In the genomic region with DNA sequence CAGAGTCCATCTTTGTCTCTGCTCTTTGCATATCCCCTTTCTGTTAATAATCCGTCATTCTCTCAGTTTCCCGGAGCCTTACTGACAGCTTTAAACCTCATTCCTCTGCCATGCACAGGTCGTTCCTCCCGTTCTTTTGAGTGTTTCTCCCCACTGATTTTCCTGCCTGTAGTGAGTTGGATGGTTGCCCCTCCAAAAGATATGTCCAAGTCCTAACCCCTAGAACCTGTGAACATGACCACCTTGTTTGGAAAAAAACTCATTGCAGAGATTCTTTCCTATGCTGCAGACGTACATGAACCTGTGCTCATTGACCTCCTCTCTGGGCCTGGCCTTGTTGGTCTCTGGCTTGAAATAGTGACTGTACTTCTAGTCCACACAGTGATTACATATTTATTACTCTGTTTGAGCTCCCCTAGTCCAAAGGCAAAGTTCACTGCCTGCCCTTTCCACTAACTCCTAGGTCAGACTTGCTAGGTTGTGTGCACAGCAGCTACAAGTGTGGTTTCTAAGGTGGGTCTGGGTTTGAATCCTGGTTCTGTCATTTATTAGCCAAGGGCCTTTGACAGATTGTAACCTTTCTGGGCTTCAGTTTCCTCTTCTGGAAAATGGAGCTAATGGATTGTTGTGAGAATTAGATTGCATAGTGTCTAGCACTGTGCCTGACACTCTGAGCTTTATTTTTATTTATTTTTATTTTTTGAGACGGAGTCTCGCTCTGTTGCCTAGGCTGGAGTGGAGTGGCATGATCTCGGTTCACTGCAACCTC, we compare ENCODE assay signal across 15 cellular contexts. TPM values are rescaled to one million over a fixed set of nuclear protein-coding genes. Genes with fewer than 3 reads are reported as not detected.
A peak's percentile ranks its signal among the peaks of the same experiment; 100 is the strongest.
DNase-seq lines count a peak whose midpoint lies in the region; ATAC-seq, FAIRE-seq and TF ChIP-seq lines count a peak whose summit lies in the region.
"Had no signal": no experiment of that assay in that cellular context is flagged by ENCODE, and none has a peak within 500 bp of the region (broad histone marks: within the 10 kb centered on the region; RNA-seq: fewer than 3 reads in every experiment).

No MANE protein-coding gene starts in this region.

- no peak for TF ChIP-seq EP300 in GM12878 (IDR thresholded peaks at IDR 0.05; ENCODE audit: borderline replicate concordance in 1 of 2, control insufficient read depth in 1 of 2, low read depth in 2 of 2, low read length in 2 of 2)

- H3K9ac ChIP-seq in GM12878 (ENCODE audit: control insufficient read depth, insufficient read depth, low read length), result no peak overlapping the region
- H3K9ac ChIP-seq: parathyroid adenoma had no signal

- no peak for TF ChIP-seq POLR2A in GM12878 (IDR thresholded peaks at IDR 0.05; ENCODE audit: low read depth, low read length)

- no peak for TF ChIP-seq RAD21 in GM12878 (IDR thresholded peaks at IDR 0.05; ENCODE audit: insufficient read depth, low read depth, low read length)

- SMC1A ChIA-PET in GM12878 (lab: Charles Lee; ENCODE audit: uncharacterized antibody, unreplicated experiment), result interaction anchor here (0.6 to 1.4 kb wide), 3 partner anchors 28 to 661 kb away, joined by 3 to 4 read pairs (median 3); partner anchors contain the start of gene PPARD

- peak overlapping the region; percentile 97 to 99 (median 99) for H3K27ac Mint-ChIP-seq in CD14-positive monocyte
- H3K27ac Mint-ChIP-seq in natural killer cell, result peak overlapping the region in 1 of 2 donors; percentile 82

- H3K9me3 Mint-ChIP-seq in CD14-positive monocyte, result no peaks in the 10 kb centered on the region
- no peaks in the 10 kb centered on the region for H3K9me3 Mint-ChIP-seq in natural killer cell

- H3K27me3 Mint-ChIP-seq in CD14-positive monocyte (ENCODE audit: low read depth in 3 of 3), result peaks cover 5 to 16% (median 15%) of the 10 kb centered on the region in 3 donors
- H3K27me3 Mint-ChIP-seq in natural killer cell (ENCODE audit: low read depth in 2 of 2), result peaks cover 0 to 3% of the 10 kb centered on the region in 2 donors

- no peaks in the 10 kb centered on the region for H4K20me1 ChIP-seq in GM12878 (ENCODE audit: control insufficient read depth, insufficient read depth)

- H3K4me2 ChIP-seq in GM12878 (ENCODE audit: control insufficient read depth, insufficient read depth), result peak overlapping the region; percentile 73; the same call in 1 of the 2 replicates

- no TSS peak for BruUV-seq in GM12878 (replicated peaks; lab: Mats Ljungman, UMichigan)

- intact Hi-C loops in CD14-positive monocyte (cut with micrococcal nuclease), result loop anchor here in 1 of 2 donors (2.0 kb wide), 2 partner anchors 29 to 73 kb away; partner anchors contain the start of gene PPARD
- intact Hi-C loops in GM12878 (cut with micrococcal nuclease; ENCODE audit: unreplicated experiment), result no loop called here
- intact Hi-C loops in natural killer cell (cut with micrococcal nuclease), result no loop called here

- POLR2A ChIA-PET in GM12878 (lab: Charles Lee), result no interaction called here

- H3K79me2 ChIP-seq in GM12878 (ENCODE audit: control insufficient read depth, insufficient read depth, low read length), result peaks cover 11% of the 10 kb centered on the region

- RAD21 ChIA-PET in GM12878 (lab: Charles Lee; ENCODE audit: unreplicated experiment), result interaction anchor here (1.4 kb wide), 1 partner anchor 23 kb away, joined by 3 read pairs; no protein-coding TSS in a partner anchor

- H3K4me3 ChIP-seq in HL-60 (replicated peaks; ENCODE audit: insufficient read depth, low read length) (no peak overlapping the region), GM12878 (no peak overlapping the region)
- H3K4me3 ChIP-seq: SJSA1 had no signal

- no peak for FAIRE-seq in GM12878 (lab: Jason Lieb, UNC)

- no peak for ATAC-seq in GM12878
- no peak for ATAC-seq in natural killer cell
- no peak for ATAC-seq in HG02973 (IDR thresholded peaks at IDR 0.05; ENCODE audit: unreplicated experiment)

- peaks cover 39% of the 10 kb centered on the region for H3K4me1 ChIP-seq in GM12878 (ENCODE audit: control insufficient read depth, insufficient read depth, low read length)

- CTCF ChIA-PET in GM12878 (lab: Yijun Ruan, JAX), result interaction anchor here (1.5 to 2.3 kb wide), 3 partner anchors 23 to 78 kb away, joined by 4 to 8 read pairs (median 6); no protein-coding TSS in a partner anchor

- H3K9me3 ChIP-seq in GM12878 (replicated peaks; ENCODE audit: control insufficient read depth, insufficient read depth, low read length), result no peaks in the 10 kb centered on the region
- H3K9me3 ChIP-seq: SJSA1 had no signal

- no peak for DNase-seq in CD14-positive monocyte (ENCODE audit: low spot score)
- no peak for DNase-seq in HL-60 (ENCODE audit: low read depth in 1 of 2, low spot score in 1 of 2)
- no peak for DNase-seq in GM12878 (ENCODE audit: low read depth, low spot score)
- no peak for DNase-seq in natural killer cell
- DNase-seq in COLO668 (lab: John Stamatoyannopoulos, UW; ENCODE audit: unreplicated experiment), result no peak
- no peak for DNase-seq in GM20000 (ENCODE audit: low spot score)
- no peak for DNase-seq in mucosa of gallbladder (ENCODE audit: low spot score)
- DNase-seq: COR-L47; GOT3; NCI-H1417 treated with DMSO at 0.1 percent for 48 hours; NCI-H748 treated with DMSO at 0.1 percent for 48 hours; stimulated activated CD4-positive, alpha-beta T cell treated with anti-CD3 and anti-CD28 coated beads, Interleukin-1b, Interleukin-23, amount 100 ng/mL, for 48 hours had no signal

- peak overlapping the region; percentile 58 to 88 for H3K4me3 Mint-ChIP-seq in CD14-positive monocyte
- H3K4me3 Mint-ChIP-seq in natural killer cell, result peak overlapping the region; percentile 21

- H3K4me1 Mint-ChIP-seq in CD14-positive monocyte (peaks cover 65% of the 10 kb centered on the region), natural killer cell (peaks cover 50 to 57% of the 10 kb centered on the region in 2 donors)

- WGBS in GM12878 (ENCODE audit: insufficient coverage, insufficient replicate concordance, low lambda C conversion rate, missing lambda C conversion rate), result 94% methylated on average over 8 of the region's 8 CpGs

- TF ChIP-seq CTCF in CD14-positive monocyte (IDR thresholded peaks at IDR 0.05) (no peak), HL-60 (IDR thresholded peaks at IDR 0.05; ENCODE audit: insufficient read depth, low read length) (no peak), GM12878 (IDR thresholded peaks at IDR 0.05 in 2 of 3, conservative IDR thresholded peaks at IDR 0.05 in 1 of 3; ENCODE audit: control insufficient read depth in 2 of 3, extremely low read depth in 1 of 3, insufficient read depth in 1 of 3, low read depth in 3 of 3, low read length in 3 of 3) (no peak), natural killer cell (IDR thresholded peaks at IDR 0.05) (no peak), GM20000 (IDR thresholded peaks at IDR 0.05; ENCODE audit: extremely low read depth, missing control alignments) (no peak)

- H2AFZ ChIP-seq in GM12878 (ENCODE audit: control insufficient read depth, low read depth, low read length), result no peak overlapping the region; the same call in 1 of the 2 replicates
- H2AFZ ChIP-seq: parathyroid adenoma had no signal

- in situ Hi-C loops in GM12878 (cut with MboI), result no loop called here

- H3K27me3 ChIP-seq in HL-60 (ENCODE audit: insufficient read depth, poor library complexity, severe bottlenecking) (no peaks in the 10 kb centered on the region), GM12878 (replicated peaks in 1 of 2; ENCODE audit: control insufficient read depth in 2 of 2, insufficient read depth in 2 of 2, low read length in 1 of 2) (no peaks in the 10 kb centered on the region)
- H3K27me3 ChIP-seq: SJSA1 had no signal

- peak overlapping the region; percentile 46 for H3K27ac ChIP-seq in HL-60 (replicated peaks)
- H3K27ac ChIP-seq in GM12878 (ENCODE audit: control insufficient read depth, insufficient read depth), result peak overlapping the region; percentile 84
- H3K27ac ChIP-seq: parathyroid adenoma had no signal

- peaks cover 32 to 36% of the 10 kb centered on the region in 2 donors for H3K36me3 Mint-ChIP-seq in CD14-positive monocyte
- no peaks in the 10 kb centered on the region for H3K36me3 Mint-ChIP-seq in natural killer cell

- no peaks in the 10 kb centered on the region; a peak in 1 of 4 replicates for H3K36me3 ChIP-seq in GM12878 (ENCODE audit: control insufficient read depth in 2 of 2, insufficient read depth in 2 of 2, low read length in 1 of 2)

TF ChIP-seq in GM12878, 131 proteins besides CTCF, POLR2A, EP300 and RAD21:
- TF ChIP-seq STAT3 (IDR thresholded peaks at IDR 0.05; ENCODE audit: low read depth, low read length) (no peak), IKZF1 (conservative IDR thresholded peaks at IDR 0.05) (0 out of 2 replicates have a peak, but pooled peaks have one; percentile 4), BACH1 (IDR thresholded peaks at IDR 0.05; ENCODE audit: borderline replicate concordance) (no peak), TCF3 (IDR thresholded peaks at IDR 0.05; ENCODE audit: borderline replicate concordance, insufficient read depth, low read depth, low read length) (no peak), RB1 (IDR thresholded peaks at IDR 0.05; ENCODE audit: borderline replicate concordance) (no peak), NFYA (IDR thresholded peaks at IDR 0.05; ENCODE audit: borderline replicate concordance, low read depth, low read length) (no peak)
TF ChIP-seq in GM12878: peak in this region for 1.

RNA-seq across cellular contexts. Expression of gene PPARD, which starts 29.3 kb away (rescaled TPM):
- polyA plus RNA-seq in CD14-positive monocyte, result 1 to 10 TPM; 1.2 to 2.4 TPM
- total RNA-seq in GM12878 (2013; cell fraction: nucleolus; rRNA removed), result 6.0 and 6.6 TPM in 2 replicates
- 4.5 and 4.9 TPM in 2 replicates for total RNA-seq in GM12878 (2014; rRNA removed)
- 2.8 and 3.2 TPM in 2 replicates for total RNA-seq in GM12878 (2014; rRNA removed; fragmentation: Illumina TruSeq; extraction: Trizol)
- total RNA-seq in GM12878 (2021), result 12.2 and 12.3 TPM in 2 replicates
- polyA plus RNA-seq in GM12878 (2011; ENCODE audit: low read depth), result 3.6 TPM
- polyA plus RNA-seq in GM12878 (2011; rRNA removed), result 3.3 and 5.7 TPM in 2 replicates
- polyA plus RNA-seq in GM12878 (2011; cell fraction: cytosol; rRNA removed), result 7.8 and 10.6 TPM in 2 replicates
- 15.9 and 17.3 TPM in 2 replicates for polyA plus RNA-seq in GM12878 (2011; cell fraction: nucleus; rRNA removed)
- polyA plus RNA-seq in GM12878 (2012), result 6.9 and 8.9 TPM in 2 replicates
- polyA plus RNA-seq in GM12878 (2014; fragmentation: Illumina TruSeq; extraction: Trizol), result 3.1 and 7.9 TPM in 2 replicates
- under 1 TPM; 0.05 to 0.38 TPM for polyA plus RNA-seq in GM12878 (2014; fragmentation: Nextera tagmentation; extraction: Ambion mirVana)
- polyA plus RNA-seq in GM12878 (2014; rRNA removed), result 12.6 and 14.5 TPM in 2 replicates
- polyA plus RNA-seq in GM12878 (2016; fragmentation: Nextera tagmentation; extraction: Ambion mirVana), result 1 to 10 TPM; 7.7 to 8.6 TPM
- polyA minus RNA-seq in GM12878 (2011; rRNA and poly(A)+ RNA removed), result 4.5 and 7.5 TPM in 2 replicates
- 3.2 and 3.7 TPM in 2 replicates for polyA minus RNA-seq in GM12878 (2011; cell fraction: cytosol; rRNA and poly(A)+ RNA removed)
- polyA minus RNA-seq in GM12878 (2011; cell fraction: nucleus; rRNA and poly(A)+ RNA removed), result 2.3 and 3.5 TPM in 2 replicates
- 10 to 100 TPM; 14.4 to 20.4 (median 18.8) TPM for total RNA-seq in natural killer cell
- total RNA-seq in mucosa of gallbladder, result 27.9 TPM
